19 cellular contexts compared by ENCODE assay signal in the genomic region with DNA sequence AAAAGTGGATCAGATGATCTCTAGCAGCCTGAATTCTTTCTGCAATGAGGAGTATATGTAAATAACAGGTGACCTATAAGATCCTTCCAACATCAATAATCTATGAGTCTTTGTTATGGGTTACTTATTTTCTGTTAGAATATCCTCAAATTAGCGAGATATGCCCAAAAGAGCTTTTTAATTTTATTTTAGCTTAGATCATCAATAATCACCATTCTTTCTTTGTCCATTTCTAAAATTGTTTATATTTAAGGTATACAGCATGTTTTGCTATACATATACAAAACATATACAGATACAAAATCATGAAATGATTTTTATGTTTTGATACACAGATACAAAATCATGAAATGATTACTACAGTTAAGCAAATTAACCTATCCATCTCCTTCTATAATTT. TPM values are rescaled to one million over a fixed set of nuclear protein-coding genes. Genes with fewer than 3 reads are reported as not detected.
A peak's percentile ranks its signal among the peaks of the same experiment; 100 is the strongest.
DNase-seq lines count a peak whose midpoint lies in the region; ATAC-seq, FAIRE-seq and TF ChIP-seq lines count a peak whose summit lies in the region.
"Had no signal": no experiment of that assay in that cellular context is flagged by ENCODE, and none has a peak within 500 bp of the region (broad histone marks: within the 10 kb centered on the region; RNA-seq: fewer than 3 reads in every experiment).

No MANE protein-coding gene starts in this region.

- CTCF ChIA-PET in IMR-90 (lab: Yijun Ruan, JAX): no interaction called here

- dilution Hi-C loops in IMR-90 (cut with HindIII; ENCODE audit: low sequenced_read_pairs, unreplicated experiment): no loop called here

- no peak overlapping the region for H3K56ac ChIP-seq in IMR-90 (ENCODE audit: extremely low read depth, insufficient read depth, low read length)

- no peak overlapping the region for H2AFZ ChIP-seq in IMR-90 (replicated peaks; ENCODE audit: low read length, poor library complexity)

- in situ Hi-C loops in IMR-90 (cut with MboI; ENCODE audit: low sequenced_read_pairs) (no loop called here), HAP-1 (cut with MboI; ENCODE audit: low sequenced_read_pairs) (no loop called here)

- H2BK5ac ChIP-seq in IMR-90 (ENCODE audit: low read depth, low read length, poor library complexity, severe bottlenecking): no peak overlapping the region

- H3K18ac ChIP-seq in IMR-90 (ENCODE audit: low read depth, low read length): no peak overlapping the region

- H3K14ac ChIP-seq in IMR-90 (replicated peaks; ENCODE audit: low read depth, low read length): no peak overlapping the region

- no peak overlapping the region for H3K4me2 ChIP-seq in IMR-90 (ENCODE audit: low read depth, low read length)

- H3K27me3 ChIP-seq in left ventricle myocardium inferior (ENCODE audit: low read depth) (no peaks in the 10 kb centered on the region), heart right ventricle (no peaks in the 10 kb centered on the region), IMR-90 (ENCODE audit: control insufficient read depth, insufficient read depth, low read length) (no peaks in the 10 kb centered on the region), HAP-1 (ENCODE audit: low read depth) (no peaks in the 10 kb centered on the region)

- TF ChIP-seq CTCF in left ventricle myocardium inferior (IDR thresholded peaks at IDR 0.05; ENCODE audit: borderline replicate concordance) (no peak), heart right ventricle (IDR thresholded peaks at IDR 0.05) (no peak), IMR-90 (conservative IDR thresholded peaks at IDR 0.05; ENCODE audit: low read depth, low read length) (no peak)

- H3K23ac ChIP-seq in IMR-90 (ENCODE audit: low read depth, low read length): no peak overlapping the region

- BruUV-seq in IMR-90 (replicated peaks; lab: Mats Ljungman, UMichigan): no TSS peak

- POLR2A ChIA-PET in IMR-90 (lab: Charles Lee; ENCODE audit: unreplicated experiment): no interaction called here

- WGBS in heart right ventricle, 2 donors: 95 to 97% methylated on average over 1 of the region's 1 CpG
- WGBS in IMR-90 (ENCODE audit: extremely low coverage in 2 of 2, insufficient read length in 1 of 2), 2 experiments: no CpG with 5 or more reads among the region's 1 CpG

- H2AK9ac ChIP-seq in IMR-90 (replicated peaks; ENCODE audit: low read depth, low read length, poor library complexity): no peak overlapping the region

- peaks cover 78% of the 10 kb centered on the region for H3K4me1 ChIP-seq in left ventricle myocardium inferior
- peaks cover 4 to 64% (median 17%) of the 10 kb centered on the region in 9 donors for H3K4me1 ChIP-seq in heart right ventricle
- H3K4me1 ChIP-seq in IMR-90 (ENCODE audit: control insufficient read depth, insufficient read depth, low read length): no peaks in the 10 kb centered on the region
- H3K4me1 ChIP-seq in HAP-1: no peaks in the 10 kb centered on the region

- H2BK20ac ChIP-seq in IMR-90 (ENCODE audit: low read depth, low read length): no peak overlapping the region

- intact Hi-C loops in left ventricle myocardium inferior (cut with micrococcal nuclease) (no loop called here), heart right ventricle (cut with DNase I) (no loop called here), IMR-90 (cut with micrococcal nuclease) (no loop called here)

- no peak for TF ChIP-seq RAD21 in IMR-90 (IDR thresholded peaks at IDR 0.05; ENCODE audit: low read length)

- no peak overlapping the region for H4K91ac ChIP-seq in IMR-90 (ENCODE audit: insufficient read depth, low read depth, low read length)

- H3K9me3 ChIP-seq in left ventricle myocardium inferior (replicated peaks) (no peaks in the 10 kb centered on the region), heart right ventricle (no peaks in the 10 kb centered on the region), IMR-90 (ENCODE audit: control insufficient read depth, insufficient read depth, low read length) (no peaks in the 10 kb centered on the region), HAP-1 (no peaks in the 10 kb centered on the region)

- H4K8ac ChIP-seq in IMR-90 (ENCODE audit: low read depth in 2 of 2, low read length in 2 of 2): no peak overlapping the region

- FAIRE-seq in TTC549 (lab: Jason Lieb, UNC): peak; percentile 70
- no peak for FAIRE-seq in urothelium cell line (lab: Jason Lieb, UNC)
- FAIRE-seq: H1 had no signal

- no peak overlapping the region for H3K9ac ChIP-seq in IMR-90 (ENCODE audit: low read depth, low read length)

- no peak overlapping the region for H2AK5ac ChIP-seq in IMR-90 (ENCODE audit: low read depth, low read length)

- H4K20me1 ChIP-seq in IMR-90 (ENCODE audit: insufficient read depth, low read length): no peaks in the 10 kb centered on the region

- H3K79me1 ChIP-seq in IMR-90 (ENCODE audit: low read depth in 1 of 2, low read length in 2 of 2): peaks cover 0 to 3% of the 10 kb centered on the region in 2 experiments; a peak in 2 of 4 replicates

- H3K36me3 ChIP-seq in left ventricle myocardium inferior: no peaks in the 10 kb centered on the region
- H3K36me3 ChIP-seq in heart right ventricle: no peaks in the 10 kb centered on the region
- H3K36me3 ChIP-seq in IMR-90 (ENCODE audit: control insufficient read depth, insufficient read depth, low read length): no peaks in the 10 kb centered on the region
- H3K36me3 ChIP-seq in HAP-1 (replicated peaks): no peaks in the 10 kb centered on the region

- H2BK120ac ChIP-seq in IMR-90 (ENCODE audit: low read depth, low read length): no peak overlapping the region

- H2BK15ac ChIP-seq in IMR-90 (ENCODE audit: low read depth, low read length): no peak overlapping the region

- no peak overlapping the region for H3K4ac ChIP-seq in IMR-90 (ENCODE audit: low read depth, low read length)

- DNase-seq in left ventricle myocardium inferior: no peak
- no peak for DNase-seq in heart right ventricle
- no peak for DNase-seq in IMR-90
- no peak for DNase-seq in HAP-1 (ENCODE audit: low spot score in 2 of 2)
- no peak for DNase-seq in urothelium cell line (ENCODE audit: low spot score)
- DNase-seq: AML-193; C1 segment of cervical spinal cord; Calu3; CD4-positive, alpha-beta T cell; DMS153; DMS79 treated with DMSO at 0.1 percent for 48 hours; GF-D8; HCEC 1CT; HFFc6; Karpas-422 had no signal

- TF ChIP-seq POLR2A in IMR-90 (IDR thresholded peaks at IDR 0.05; ENCODE audit: low read depth, low read length): no peak

- no peak overlapping the region for H4K5ac ChIP-seq in IMR-90 (ENCODE audit: low read depth, low read length)

- no peak overlapping the region for H3K4me3 ChIP-seq in left ventricle myocardium inferior
- no peak overlapping the region for H3K4me3 ChIP-seq in heart right ventricle
- H3K4me3 ChIP-seq in IMR-90 (ENCODE audit: insufficient read depth, low read depth, low read length): no peak overlapping the region
- no peak overlapping the region for H3K4me3 ChIP-seq in HAP-1

- H3K9me1 ChIP-seq in IMR-90 (ENCODE audit: insufficient read depth, low read length): no peaks in the 10 kb centered on the region

- ATAC-seq in heart right ventricle: no peak
- no peak for ATAC-seq in IMR-90 (ENCODE audit: low read depth)
- no peak for ATAC-seq in HG03139 (IDR thresholded peaks at IDR 0.05; ENCODE audit: unreplicated experiment)

- H3K27ac ChIP-seq in left ventricle myocardium inferior (replicated peaks): peak overlapping the region; percentile 85
- peak overlapping the region in 1 of 10 donors; percentile 83 for H3K27ac ChIP-seq in heart right ventricle
- no peak overlapping the region for H3K27ac ChIP-seq in IMR-90 (ENCODE audit: insufficient read depth, low read length)
- H3K27ac ChIP-seq: 22Rv1 had no signal

TF ChIP-seq in IMR-90, 13 proteins besides CTCF, POLR2A, EP300 and RAD21:
- peak; percentile 62 for TF ChIP-seq MAFK (IDR thresholded peaks at IDR 0.05; ENCODE audit: low read depth, low read length)
- no peak for TF ChIP-seq RCOR1 (IDR thresholded peaks at IDR 0.05; ENCODE audit: insufficient replicate concordance, low read length)

RNA-seq across cellular contexts. Expression of a gene that starts 11.8 kb away (rescaled TPM):
- total RNA-seq in left ventricle myocardium inferior (69.2 TPM), heart right ventricle (100 to 1,000 TPM in 6 of 10 donors, 10 to 100 TPM in 4; 57.0 to 167 (median 114) TPM), IMR-90 (2012; rRNA removed) (26.7 and 35.0 TPM in 2 replicates)
- polyA plus RNA-seq in heart right ventricle (100 to 1,000 TPM in 1 of 2 donors, 10 to 100 TPM in 1; 13.0 to 104 TPM), IMR-90 (2012; rRNA removed) (7.9 and 9.1 TPM in 2 replicates)
- polyA plus RNA-seq in IMR-90 (2012; cell fraction: cytosol; rRNA removed): 1.9 and 2.9 TPM in 2 replicates
- 1.1 and 7.6 TPM in 2 replicates for polyA plus RNA-seq in IMR-90 (2012; cell fraction: nucleus; rRNA removed; ENCODE audit: low replicate concordance)
